ENCODE assay signal across 1 cellular context in genomic region chr3:175258763-175259162, GRCh38.
TF ChIP-seq lines count a peak whose summit lies in the region.

No MANE protein-coding gene starts in this region.

TF ChIP-seq in GM12878, 131 proteins besides CTCF, POLR2A, EP300 and RAD21 (continued from another document):
- TF ChIP-seq SMAD5 (IDR thresholded peaks at IDR 0.05; ENCODE audit: low read depth) (peak; percentile 57; the same call in 1 of the 2 replicates), PBX3 (IDR thresholded peaks at IDR 0.05; ENCODE audit: insufficient replicate concordance, low read depth, low read length) (no peak), ZBTB11 (CRISPR knock-in tag; IDR thresholded peaks at IDR 0.05) (no peak), SRF (IDR thresholded peaks at IDR 0.05; ENCODE audit: low read depth in 2 of 2, low read length in 2 of 2) (no peak)
